ENCODE assay signal across 6 cellular contexts in the genomic region with DNA sequence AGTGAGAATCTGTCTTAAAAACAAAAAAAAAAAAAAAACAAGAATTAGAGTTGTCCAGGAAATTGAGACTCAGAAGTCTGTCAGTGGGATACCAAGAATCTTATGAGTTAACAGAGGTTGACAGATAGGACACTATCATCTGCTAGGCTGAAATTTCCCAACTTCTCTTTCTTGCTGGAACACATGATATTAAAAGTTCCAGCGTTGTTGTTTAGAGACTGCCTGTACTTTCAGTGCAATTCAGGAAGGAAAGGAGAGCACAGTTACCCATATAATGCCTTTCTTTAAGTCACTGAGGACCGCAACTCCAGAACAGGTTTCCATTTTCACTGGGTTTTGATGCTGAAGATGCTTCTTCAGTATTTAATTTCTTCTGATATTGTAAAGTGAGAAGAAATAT. TPM values are rescaled to one million over a fixed set of nuclear protein-coding genes. Genes with fewer than 3 reads are reported as not detected.
"Had no signal": no experiment of that assay in that cellular context is flagged by ENCODE, and none has a peak within 500 bp of the region (broad histone marks: within the 10 kb centered on the region; RNA-seq: fewer than 3 reads in every experiment).

No MANE protein-coding gene starts in this region.

- H3K4me3 ChIP-seq: K562 had no signal

- DNase-seq: IMR-90, KBM-7 had no signal

- H3K27ac ChIP-seq: HL-60 had no signal

RNA-seq across cellular contexts. Expression of gene TRPM6, which starts 13.5 kb away (rescaled TPM):
- total RNA-seq: HT-29 had no signal
- polyA plus RNA-seq: IgD-negative memory B cell had no signal
